Comparison of ENCODE assay signal across 8 cellular contexts in genomic region chr4:186037692-186038658, GRCh38. TPM values are rescaled to one million over a fixed set of nuclear protein-coding genes. Genes with fewer than 3 reads are reported as not detected.
A peak's percentile ranks its signal among the peaks of the same experiment; 100 is the strongest.
DNase-seq lines count a peak whose midpoint lies in the region; ATAC-seq and TF ChIP-seq lines count a peak whose summit lies in the region.

No MANE protein-coding gene starts in this region.

- no peaks in the 10 kb centered on the region for H3K9me2 ChIP-seq in hepatocyte (replicated peaks; ENCODE audit: insufficient read depth)

- no peak overlapping the region for H3K4me2 ChIP-seq in hepatocyte

- intact Hi-C loops in sigmoid colon (cut with DNase I): loop anchor here (2.0 to 10.0 kb wide), 7 partner anchors 397 to 891 kb away; partner anchors contain the start of genes CCDC110, CFAP97, PDLIM3 and SNX25

- H4K20me1 ChIP-seq in hepatocyte (ENCODE audit: insufficient read depth, poor library complexity, severe bottlenecking): no peaks in the 10 kb centered on the region

- H3K79me2 ChIP-seq in hepatocyte: no peaks in the 10 kb centered on the region

- H2AFZ ChIP-seq in hepatocyte: no peak overlapping the region

- H3K36me3 ChIP-seq in hepatocyte (replicated peaks; ENCODE audit: insufficient read depth, low read depth) (no peaks in the 10 kb centered on the region), sigmoid colon (no peaks in the 10 kb centered on the region)

- H3K27me3 ChIP-seq in hepatocyte (peaks cover 4% of the 10 kb centered on the region), sigmoid colon (no peaks in the 10 kb centered on the region)

- no peak for TF ChIP-seq EP300 in sigmoid colon (IDR thresholded peaks at IDR 0.05)

- DNase-seq in C1 segment of cervical spinal cord (lab: John Stamatoyannopoulos, UW) (peak in 9 of 14 donors; percentile 4 to 86 (median 13)), GM13977 (ENCODE audit: low spot score) (peak; percentile 72), NCI-H345 treated with DMSO at 0.1 percent for 48 hours (lab: John Stamatoyannopoulos, UW; ENCODE audit: unreplicated experiment) (peak; percentile 19), astrocyte of the hippocampus (ENCODE audit: low read depth, low spot score) (peak; percentile 89), hepatocyte (ENCODE audit: low spot score) (peak; percentile 83), sigmoid colon (peak; percentile 82), activated gamma-delta T cell (lab: John Stamatoyannopoulos, UW) (no peak)

- in situ Hi-C loops in GM13977 (cut with MboI; ENCODE audit: low pct_unique_long_range_greater_than_20kb, low sequenced_read_pairs, unreplicated experiment): no loop called here

- ATAC-seq in HG03095 (IDR thresholded peaks at IDR 0.05; ENCODE audit: unreplicated experiment): peak; percentile 85

- H3K9me3 ChIP-seq in hepatocyte (ENCODE audit: low read depth) (peaks cover 4% of the 10 kb centered on the region), sigmoid colon (no peaks in the 10 kb centered on the region)

- WGBS in hepatocyte (ENCODE audit: low lambda C conversion rate, missing lambda C conversion rate): 27% methylated on average over 12 of the region's 12 CpGs
- WGBS in sigmoid colon, 2 donors: 20 to 28% methylated on average over 12 of the region's 12 CpGs

- no peak overlapping the region for H3K4me3 ChIP-seq in hepatocyte
- no peak overlapping the region for H3K4me3 ChIP-seq in sigmoid colon

- H3K27ac ChIP-seq in hepatocyte (no peak overlapping the region), sigmoid colon (peak overlapping the region; percentile 68 to 87 (median 74))

- H3K4me1 ChIP-seq in hepatocyte (ENCODE audit: insufficient read depth) (no peaks in the 10 kb centered on the region), sigmoid colon (peaks cover 0 to 30% (median 18%) of the 10 kb centered on the region in 4 donors)

- TF ChIP-seq POLR2A in sigmoid colon (IDR thresholded peaks at IDR 0.05): no peak

- peak; percentile 81 for TF ChIP-seq CTCF in GM13977 (IDR thresholded peaks at IDR 0.05; ENCODE audit: extremely low read depth, insufficient read depth, missing control alignments)
- TF ChIP-seq CTCF in hepatocyte (IDR thresholded peaks at IDR 0.05; ENCODE audit: poor library complexity): peak; percentile 92
- peak; percentile 76 to 85 (median 80) for TF ChIP-seq CTCF in sigmoid colon (IDR thresholded peaks at IDR 0.05)

RNA-seq across cellular contexts. Expression of gene TLR3, which starts 31.0 kb away (rescaled TPM):
- total RNA-seq in hepatocyte: 1.8 and 7.3 TPM in 2 replicates
- polyA plus RNA-seq in hepatocyte: 1.6 and 4.6 TPM in 2 replicates
- total RNA-seq in sigmoid colon: 1 to 10 TPM; 3.0 to 8.2 (median 5.0) TPM
- 1 to 10 TPM; 1.8 to 5.2 (median 2.4) TPM for polyA plus RNA-seq in sigmoid colon
